1 cellular context compared by ENCODE assay signal in the genomic region with DNA sequence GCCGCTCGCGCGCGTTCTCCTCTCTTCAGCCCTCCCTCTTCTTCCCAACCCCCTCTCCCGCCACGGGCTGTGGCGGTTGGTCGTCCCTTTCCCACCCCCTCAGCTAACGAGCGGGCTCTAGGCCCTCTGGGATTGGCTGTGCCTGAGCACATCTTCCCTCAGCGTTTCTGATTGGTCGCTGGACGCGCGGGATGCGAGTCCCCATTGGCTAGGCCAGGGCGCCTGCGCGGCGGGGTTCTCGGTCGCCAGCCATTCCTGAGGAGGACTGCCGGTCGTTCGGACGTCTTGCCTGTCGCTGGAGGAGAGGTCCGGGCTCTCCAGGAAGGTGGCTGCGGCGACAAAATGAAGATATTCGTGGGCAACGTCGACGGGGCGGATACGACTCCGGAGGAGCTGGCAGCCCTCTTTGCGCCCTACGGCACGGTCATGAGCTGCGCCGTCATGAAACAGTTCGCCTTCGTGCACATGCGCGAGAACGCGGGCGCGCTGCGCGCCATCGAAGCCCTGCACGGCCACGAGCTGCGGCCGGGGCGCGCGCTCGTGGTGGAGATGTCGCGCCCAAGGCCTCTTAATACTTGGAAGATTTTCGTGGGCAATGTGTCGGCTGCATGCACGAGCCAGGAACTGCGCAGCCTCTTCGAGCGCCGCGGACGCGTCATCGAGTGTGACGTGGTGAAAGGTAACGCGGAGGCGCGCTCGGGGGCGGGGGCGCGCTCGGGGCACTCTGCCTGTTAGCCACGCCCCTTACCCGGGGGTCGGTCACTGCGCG.
TF ChIP-seq lines count a peak whose summit lies in the region.

A gene with protein sequence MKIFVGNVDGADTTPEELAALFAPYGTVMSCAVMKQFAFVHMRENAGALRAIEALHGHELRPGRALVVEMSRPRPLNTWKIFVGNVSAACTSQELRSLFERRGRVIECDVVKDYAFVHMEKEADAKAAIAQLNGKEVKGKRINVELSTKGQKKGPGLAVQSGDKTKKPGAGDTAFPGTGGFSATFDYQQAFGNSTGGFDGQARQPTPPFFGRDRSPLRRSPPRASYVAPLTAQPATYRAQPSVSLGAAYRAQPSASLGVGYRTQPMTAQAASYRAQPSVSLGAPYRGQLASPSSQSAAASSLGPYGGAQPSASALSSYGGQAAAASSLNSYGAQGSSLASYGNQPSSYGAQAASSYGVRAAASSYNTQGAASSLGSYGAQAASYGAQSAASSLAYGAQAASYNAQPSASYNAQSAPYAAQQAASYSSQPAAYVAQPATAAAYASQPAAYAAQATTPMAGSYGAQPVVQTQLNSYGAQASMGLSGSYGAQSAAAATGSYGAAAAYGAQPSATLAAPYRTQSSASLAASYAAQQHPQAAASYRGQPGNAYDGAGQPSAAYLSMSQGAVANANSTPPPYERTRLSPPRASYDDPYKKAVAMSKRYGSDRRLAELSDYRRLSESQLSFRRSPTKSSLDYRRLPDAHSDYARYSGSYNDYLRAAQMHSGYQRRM (plus strand): TSS at position 252 of the 769 bp plus-strand sequence. CDS start 91 bp downstream, at position 343.

TF ChIP-seq in HEK293, 187 proteins besides CTCF, POLR2A, EP300 and RAD21 (continued from another document and continues in another):
- TF ChIP-seq, protein P1, sequence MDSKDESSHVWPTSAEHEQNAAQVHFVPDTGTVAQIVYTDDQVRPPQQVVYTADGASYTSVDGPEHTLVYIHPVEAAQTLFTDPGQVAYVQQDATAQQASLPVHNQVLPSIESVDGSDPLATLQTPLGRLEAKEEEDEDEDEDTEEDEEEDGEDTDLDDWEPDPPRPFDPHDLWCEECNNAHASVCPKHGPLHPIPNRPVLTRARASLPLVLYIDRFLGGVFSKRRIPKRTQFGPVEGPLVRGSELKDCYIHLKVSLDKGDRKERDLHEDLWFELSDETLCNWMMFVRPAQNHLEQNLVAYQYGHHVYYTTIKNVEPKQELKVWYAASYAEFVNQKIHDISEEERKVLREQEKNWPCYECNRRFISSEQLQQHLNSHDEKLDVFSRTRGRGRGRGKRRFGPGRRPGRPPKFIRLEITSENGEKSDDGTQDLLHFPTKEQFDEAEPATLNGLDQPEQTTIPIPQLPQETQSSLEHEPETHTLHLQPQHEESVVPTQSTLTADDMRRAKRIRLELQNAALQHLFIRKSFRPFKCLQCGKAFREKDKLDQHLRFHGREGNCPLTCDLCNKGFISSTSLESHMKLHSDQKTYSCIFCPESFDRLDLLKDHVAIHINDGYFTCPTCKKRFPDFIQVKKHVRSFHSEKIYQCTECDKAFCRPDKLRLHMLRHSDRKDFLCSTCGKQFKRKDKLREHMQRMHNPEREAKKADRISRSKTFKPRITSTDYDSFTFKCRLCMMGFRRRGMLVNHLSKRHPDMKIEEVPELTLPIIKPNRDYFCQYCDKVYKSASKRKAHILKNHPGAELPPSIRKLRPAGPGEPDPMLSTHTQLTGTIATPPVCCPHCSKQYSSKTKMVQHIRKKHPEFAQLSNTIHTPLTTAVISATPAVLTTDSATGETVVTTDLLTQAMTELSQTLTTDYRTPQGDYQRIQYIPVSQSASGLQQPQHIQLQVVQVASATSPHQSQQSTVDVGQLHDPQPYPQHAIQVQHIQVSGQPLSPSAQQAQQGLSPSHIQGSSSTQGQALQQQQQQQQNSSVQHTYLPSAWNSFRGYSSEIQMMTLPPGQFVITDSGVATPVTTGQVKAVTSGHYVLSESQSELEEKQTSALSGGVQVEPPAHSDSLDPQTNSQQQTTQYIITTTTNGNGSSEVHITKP (tag by site-specific recombination; IDR thresholded peaks at IDR 0.05) = peak; percentile 71; the same call in 1 of the 2 replicates
- TF ChIP-seq KLF8 (tag by site-specific recombination; IDR thresholded peaks at IDR 0.05) = no peak
- peak; percentile 51; the same call in 1 of the 2 replicates for TF ChIP-seq ZNF335 (tag by site-specific recombination; conservative IDR thresholded peaks at IDR 0.05)
- peak; percentile 11; the same call in 1 of the 2 replicates for TF ChIP-seq ZNF146 (tag by site-specific recombination; IDR thresholded peaks at IDR 0.05)
- TF ChIP-seq ZNF830 (tag by site-specific recombination; IDR thresholded peaks at IDR 0.05; ENCODE audit: low read depth) = no peak
- TF ChIP-seq, protein P2, sequence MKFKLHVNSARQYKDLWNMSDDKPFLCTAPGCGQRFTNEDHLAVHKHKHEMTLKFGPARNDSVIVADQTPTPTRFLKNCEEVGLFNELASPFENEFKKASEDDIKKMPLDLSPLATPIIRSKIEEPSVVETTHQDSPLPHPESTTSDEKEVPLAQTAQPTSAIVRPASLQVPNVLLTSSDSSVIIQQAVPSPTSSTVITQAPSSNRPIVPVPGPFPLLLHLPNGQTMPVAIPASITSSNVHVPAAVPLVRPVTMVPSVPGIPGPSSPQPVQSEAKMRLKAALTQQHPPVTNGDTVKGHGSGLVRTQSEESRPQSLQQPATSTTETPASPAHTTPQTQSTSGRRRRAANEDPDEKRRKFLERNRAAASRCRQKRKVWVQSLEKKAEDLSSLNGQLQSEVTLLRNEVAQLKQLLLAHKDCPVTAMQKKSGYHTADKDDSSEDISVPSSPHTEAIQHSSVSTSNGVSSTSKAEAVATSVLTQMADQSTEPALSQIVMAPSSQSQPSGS (tag by site-specific recombination; IDR thresholded peaks at IDR 0.05; ENCODE audit: low read depth) = 0 out of 2 replicates have a peak, but pooled peaks have one; percentile 7
- no peak for TF ChIP-seq OSR2 (tag by site-specific recombination; IDR thresholded peaks at IDR 0.05)
- 0 out of 2 replicates have a peak, but pooled peaks have one; percentile 9 for TF ChIP-seq ZNF843 (tag by site-specific recombination; IDR thresholded peaks at IDR 0.05)
- TF ChIP-seq ZEB2 (tag by site-specific recombination; IDR thresholded peaks at IDR 0.05) = peak; percentile 72
- TF ChIP-seq ZFHX2 (tag by site-specific recombination; conservative IDR thresholded peaks at IDR 0.05) = peak; percentile 83; the same call in 1 of the 2 replicates
- peak; percentile 64; the same call in 1 of the 2 replicates for TF ChIP-seq ZBTB21 (tag by site-specific recombination; IDR thresholded peaks at IDR 0.05)
- TF ChIP-seq ZNF529 (tag by site-specific recombination; IDR thresholded peaks at IDR 0.05; ENCODE audit: insufficient replicate concordance) = no peak
- TF ChIP-seq ZSCAN30 (tag by site-specific recombination; IDR thresholded peaks at IDR 0.05) = 0 out of 2 replicates have a peak, but pooled peaks have one; percentile 37
- TF ChIP-seq, protein P3, sequence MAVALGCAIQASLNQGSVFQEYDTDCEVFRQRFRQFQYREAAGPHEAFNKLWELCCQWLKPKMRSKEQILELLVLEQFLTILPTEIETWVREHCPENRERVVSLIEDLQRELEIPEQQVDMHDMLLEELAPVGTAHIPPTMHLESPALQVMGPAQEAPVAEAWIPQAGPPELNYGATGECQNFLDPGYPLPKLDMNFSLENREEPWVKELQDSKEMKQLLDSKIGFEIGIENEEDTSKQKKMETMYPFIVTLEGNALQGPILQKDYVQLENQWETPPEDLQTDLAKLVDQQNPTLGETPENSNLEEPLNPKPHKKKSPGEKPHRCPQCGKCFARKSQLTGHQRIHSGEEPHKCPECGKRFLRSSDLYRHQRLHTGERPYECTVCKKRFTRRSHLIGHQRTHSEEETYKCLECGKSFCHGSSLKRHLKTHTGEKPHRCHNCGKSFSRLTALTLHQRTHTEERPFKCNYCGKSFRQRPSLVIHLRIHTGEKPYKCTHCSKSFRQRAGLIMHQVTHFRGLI (tag by site-specific recombination; IDR thresholded peaks at IDR 0.05) = peak; percentile 69; the same call in 1 of the 2 replicates
- TF ChIP-seq YY2 (tag by site-specific recombination; IDR thresholded peaks at IDR 0.05) = peak; percentile 55; the same call in 1 of the 2 replicates
- no peak for TF ChIP-seq RBAK (tag by site-specific recombination; IDR thresholded peaks at IDR 0.05)
- peak; percentile 77 for TF ChIP-seq GLIS2 (tag by site-specific recombination; IDR thresholded peaks at IDR 0.05)
- TF ChIP-seq ZIC2 (tag by site-specific recombination; IDR thresholded peaks at IDR 0.05) = 0 out of 2 replicates have a peak, but pooled peaks have one; percentile 26
- peak; percentile 95 for TF ChIP-seq ZNF366 (tag by site-specific recombination; conservative IDR thresholded peaks at IDR 0.05)
- no peak for TF ChIP-seq ZNF560 (tag by site-specific recombination; IDR thresholded peaks at IDR 0.05; ENCODE audit: borderline replicate concordance)
- TF ChIP-seq KLF9 (tag by site-specific recombination; IDR thresholded peaks at IDR 0.05; ENCODE audit: low read depth) = peak; percentile 90
- TF ChIP-seq, protein P4, sequence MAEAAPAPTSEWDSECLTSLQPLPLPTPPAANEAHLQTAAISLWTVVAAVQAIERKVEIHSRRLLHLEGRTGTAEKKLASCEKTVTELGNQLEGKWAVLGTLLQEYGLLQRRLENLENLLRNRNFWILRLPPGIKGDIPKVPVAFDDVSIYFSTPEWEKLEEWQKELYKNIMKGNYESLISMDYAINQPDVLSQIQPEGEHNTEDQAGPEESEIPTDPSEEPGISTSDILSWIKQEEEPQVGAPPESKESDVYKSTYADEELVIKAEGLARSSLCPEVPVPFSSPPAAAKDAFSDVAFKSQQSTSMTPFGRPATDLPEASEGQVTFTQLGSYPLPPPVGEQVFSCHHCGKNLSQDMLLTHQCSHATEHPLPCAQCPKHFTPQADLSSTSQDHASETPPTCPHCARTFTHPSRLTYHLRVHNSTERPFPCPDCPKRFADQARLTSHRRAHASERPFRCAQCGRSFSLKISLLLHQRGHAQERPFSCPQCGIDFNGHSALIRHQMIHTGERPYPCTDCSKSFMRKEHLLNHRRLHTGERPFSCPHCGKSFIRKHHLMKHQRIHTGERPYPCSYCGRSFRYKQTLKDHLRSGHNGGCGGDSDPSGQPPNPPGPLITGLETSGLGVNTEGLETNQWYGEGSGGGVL (tag by site-specific recombination; IDR thresholded peaks at IDR 0.05) = peak; percentile 95
- TF ChIP-seq, protein P5, sequence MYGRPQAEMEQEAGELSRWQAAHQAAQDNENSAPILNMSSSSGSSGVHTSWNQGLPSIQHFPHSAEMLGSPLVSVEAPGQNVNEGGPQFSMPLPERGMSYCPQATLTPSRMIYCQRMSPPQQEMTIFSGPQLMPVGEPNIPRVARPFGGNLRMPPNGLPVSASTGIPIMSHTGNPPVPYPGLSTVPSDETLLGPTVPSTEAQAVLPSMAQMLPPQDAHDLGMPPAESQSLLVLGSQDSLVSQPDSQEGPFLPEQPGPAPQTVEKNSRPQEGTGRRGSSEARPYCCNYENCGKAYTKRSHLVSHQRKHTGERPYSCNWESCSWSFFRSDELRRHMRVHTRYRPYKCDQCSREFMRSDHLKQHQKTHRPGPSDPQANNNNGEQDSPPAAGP (tag by site-specific recombination; IDR thresholded peaks at IDR 0.05) = peak; percentile 21; the same call in 1 of the 2 replicates
- TF ChIP-seq, protein P6, sequence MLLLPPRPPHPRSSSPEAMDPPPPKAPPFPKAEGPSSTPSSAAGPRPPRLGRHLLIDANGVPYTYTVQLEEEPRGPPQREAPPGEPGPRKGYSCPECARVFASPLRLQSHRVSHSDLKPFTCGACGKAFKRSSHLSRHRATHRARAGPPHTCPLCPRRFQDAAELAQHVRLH (tag by site-specific recombination; IDR thresholded peaks at IDR 0.05) = 0 out of 2 replicates have a peak, but pooled peaks have one; percentile 7
- TF ChIP-seq ZNF350 (tag by site-specific recombination; IDR thresholded peaks at IDR 0.05) = no peak
- TF ChIP-seq, protein P7, sequence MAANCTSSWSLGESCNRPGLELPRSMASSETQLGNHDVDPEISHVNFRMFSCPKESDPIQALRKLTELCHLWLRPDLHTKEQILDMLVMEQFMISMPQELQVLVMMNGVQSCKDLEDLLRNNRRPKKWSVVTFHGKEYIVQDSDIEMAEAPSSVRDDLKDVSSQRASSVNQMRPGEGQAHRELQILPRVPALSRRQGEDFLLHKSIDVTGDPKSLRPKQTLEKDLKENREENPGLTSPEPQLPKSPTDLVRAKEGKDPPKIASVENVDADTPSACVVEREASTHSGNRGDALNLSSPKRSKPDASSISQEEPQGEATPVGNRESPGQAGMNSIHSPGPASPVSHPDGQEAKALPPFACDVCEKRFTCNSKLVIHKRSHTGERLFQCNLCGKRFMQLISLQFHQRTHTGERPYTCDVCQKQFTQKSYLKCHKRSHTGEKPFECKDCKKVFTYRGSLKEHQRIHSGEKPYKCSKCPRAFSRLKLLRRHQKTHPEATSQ (tag by site-specific recombination; IDR thresholded peaks at IDR 0.05) = peak; percentile 65; the same call in 1 of the 2 replicates
- peak; percentile 19; the same call in 1 of the 2 replicates for TF ChIP-seq EGR2 (tag by site-specific recombination; IDR thresholded peaks at IDR 0.05; ENCODE audit: low read depth)
- peak; percentile 84 for TF ChIP-seq ZFP37 (tag by site-specific recombination; IDR thresholded peaks at IDR 0.05)
- TF ChIP-seq SP2 (tag by site-specific recombination; IDR thresholded peaks at IDR 0.05) = peak; percentile 99
- TF ChIP-seq ZXDB (tag by site-specific recombination; IDR thresholded peaks at IDR 0.05) = peak; percentile 44
- TF ChIP-seq ZNF629 (tag by site-specific recombination; IDR thresholded peaks at IDR 0.05) = peak; percentile 85
- TF ChIP-seq ZNF600 (tag by site-specific recombination; IDR thresholded peaks at IDR 0.05) = peak; percentile 88
- TF ChIP-seq ZNF211 (tag by site-specific recombination; IDR thresholded peaks at IDR 0.05; ENCODE audit: low read depth) = no peak
- TF ChIP-seq KLF7 (tag by site-specific recombination; IDR thresholded peaks at IDR 0.05; ENCODE audit: borderline replicate concordance) = 0 out of 2 replicates have a peak, but pooled peaks have one; percentile 30
- peak; percentile 33; the same call in 1 of the 2 replicates for TF ChIP-seq GLI4 (tag by site-specific recombination; IDR thresholded peaks at IDR 0.05)
- peak; percentile 22; the same call in 1 of the 2 replicates for TF ChIP-seq KLF1 (tag by site-specific recombination; IDR thresholded peaks at IDR 0.05)
- TF ChIP-seq KLF10 (tag by site-specific recombination; IDR thresholded peaks at IDR 0.05) = 0 out of 2 replicates have a peak, but pooled peaks have one; percentile 54
- no peak for TF ChIP-seq ZNF423 (tag by site-specific recombination; IDR thresholded peaks at IDR 0.05)
- TF ChIP-seq, protein P8, sequence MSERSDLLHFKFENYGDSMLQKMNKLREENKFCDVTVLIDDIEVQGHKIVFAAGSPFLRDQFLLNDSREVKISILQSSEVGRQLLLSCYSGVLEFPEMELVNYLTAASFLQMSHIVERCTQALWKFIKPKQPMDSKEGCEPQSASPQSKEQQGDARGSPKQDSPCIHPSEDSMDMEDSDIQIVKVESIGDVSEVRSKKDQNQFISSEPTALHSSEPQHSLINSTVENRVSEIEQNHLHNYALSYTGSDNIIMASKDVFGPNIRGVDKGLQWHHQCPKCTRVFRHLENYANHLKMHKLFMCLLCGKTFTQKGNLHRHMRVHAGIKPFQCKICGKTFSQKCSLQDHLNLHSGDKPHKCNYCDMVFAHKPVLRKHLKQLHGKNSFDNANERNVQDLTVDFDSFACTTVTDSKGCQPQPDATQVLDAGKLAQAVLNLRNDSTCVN (tag by site-specific recombination; optimal IDR thresholded peaks at IDR 0.05) = peak; percentile 100
- peak; percentile 79 for TF ChIP-seq ZBTB17 (tag by site-specific recombination; IDR thresholded peaks at IDR 0.05)
- peak; percentile 79 for TF ChIP-seq SP3 (tag by site-specific recombination; IDR thresholded peaks at IDR 0.05)
- TF ChIP-seq OVOL3 (tag by site-specific recombination; IDR thresholded peaks at IDR 0.05) = 0 out of 2 replicates have a peak, but pooled peaks have one; percentile 2
- TF ChIP-seq ZNF501 (tag by site-specific recombination; IDR thresholded peaks at IDR 0.05) = peak; percentile 67; the same call in 1 of the 2 replicates
- TF ChIP-seq MYNN (tag by site-specific recombination; IDR thresholded peaks at IDR 0.05; ENCODE audit: borderline replicate concordance) = no peak
- TF ChIP-seq ZNF473 (tag by site-specific recombination; IDR thresholded peaks at IDR 0.05) = no peak
- no peak for TF ChIP-seq ZNF324 (tag by site-specific recombination; IDR thresholded peaks at IDR 0.05)
- peak; percentile 50; the same call in 1 of the 2 replicates for TF ChIP-seq ZNF664 (tag by site-specific recombination; IDR thresholded peaks at IDR 0.05)
